7 cellular contexts compared by ENCODE assay signal in the genomic region with DNA sequence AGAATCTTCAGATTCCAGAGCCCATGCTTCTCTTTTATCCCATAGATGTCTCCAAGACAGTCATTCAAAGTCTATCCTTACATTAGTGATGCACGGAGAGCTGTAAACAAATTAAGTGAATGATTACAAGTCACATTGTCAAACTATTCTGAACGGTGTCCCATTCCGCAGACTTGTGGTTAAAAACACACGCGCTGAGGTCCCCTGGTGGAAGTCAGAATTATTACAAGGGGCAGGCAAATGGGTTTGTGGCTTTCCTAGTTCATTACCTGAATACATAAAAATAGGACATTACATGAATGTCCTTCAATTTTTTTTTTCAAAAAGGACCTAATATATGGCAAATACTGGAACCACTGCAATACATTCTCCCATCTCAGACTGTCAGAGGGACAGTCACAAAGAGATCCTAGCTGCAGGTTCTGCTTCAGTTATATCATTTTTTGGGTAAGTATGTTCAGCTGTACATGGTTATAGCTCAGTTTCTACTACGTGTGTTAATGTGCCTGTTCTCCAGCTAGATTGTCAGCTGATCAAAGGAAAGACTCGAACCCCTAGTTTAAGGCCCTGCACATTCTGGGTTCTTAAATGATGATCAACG. TPM values are rescaled to one million over a fixed set of nuclear protein-coding genes. Genes with fewer than 3 reads are reported as not detected.
DNase-seq lines count a peak whose midpoint lies in the region; ATAC-seq, FAIRE-seq and TF ChIP-seq lines count a peak whose summit lies in the region.

No MANE protein-coding gene starts in this region.

- no peaks in the 10 kb centered on the region for H4K20me1 ChIP-seq in GM23338 (replicated peaks; ENCODE audit: insufficient read depth)
- H4K20me1 ChIP-seq in K562 (replicated peaks; ENCODE audit: control insufficient read depth, insufficient read depth, low read length), result no peaks in the 10 kb centered on the region

- no peaks in the 10 kb centered on the region for H3K9me2 ChIP-seq in GM23338 (ENCODE audit: insufficient read depth)

- H3K9ac ChIP-seq in K562 (ENCODE audit: insufficient read depth in 1 of 2, low read depth in 2 of 2, low read length in 2 of 2), result no peak overlapping the region

- intact Hi-C loops in K562 (cut with micrococcal nuclease), result loop anchor here (1.0 to 5.0 kb wide), 4 partner anchors 18 to 184 kb away; a partner anchor contains a TSS

- peak; percentile 82 for TF ChIP-seq CTCF in GM06990 (IDR thresholded peaks at IDR 0.05; ENCODE audit: insufficient read depth, low read length, poor library complexity, severe bottlenecking)
- TF ChIP-seq CTCF in GM23338 (conservative IDR thresholded peaks at IDR 0.05; ENCODE audit: low read depth in 2 of 2), result peak; percentile 88 to 91
- peak; percentile 85 for TF ChIP-seq CTCF in LNCaP clone FGC (IDR thresholded peaks at IDR 0.05; ENCODE audit: control insufficient read depth, extremely low read depth, insufficient read depth)
- peak; percentile 73 to 83 (median 80) for TF ChIP-seq CTCF in K562 (IDR thresholded peaks at IDR 0.05 in 2 of 3, conservative IDR thresholded peaks at IDR 0.05 in 1 of 3; ENCODE audit: insufficient read depth in 2 of 3, low read depth in 1 of 3, low read length in 3 of 3)

- peaks cover 29% of the 10 kb centered on the region for H3K4me1 Mint-ChIP-seq in GM23338

- H3K4me3 ChIP-seq in GM06990 (replicated peaks; ENCODE audit: low read depth, low read length) (no peak overlapping the region), GM23338 (no peak overlapping the region), LNCaP clone FGC (ENCODE audit: low read depth, low read length) (no peak overlapping the region), K562 (no peak overlapping the region)

- no peaks in the 10 kb centered on the region for H3K9me1 ChIP-seq in K562 (ENCODE audit: control insufficient read depth, insufficient read depth, low read length)

- H3K9me3 ChIP-seq in K562 (replicated peaks; ENCODE audit: control insufficient read depth, insufficient read depth, low read depth, low read length), result no peaks in the 10 kb centered on the region

- H3K36me3 ChIP-seq in GM06990 (ENCODE audit: control insufficient read depth, insufficient read depth, low read length) (no peaks in the 10 kb centered on the region), GM23338 (ENCODE audit: insufficient read depth) (no peaks in the 10 kb centered on the region), K562 (ENCODE audit: control insufficient read depth, insufficient read depth, low read length) (no peaks in the 10 kb centered on the region)

- 0 out of 2 replicates have a peak, but pooled peaks cover 2% of the 10 kb centered on the region for H3F3A ChIP-seq in GM23338 (replicated peaks; ENCODE audit: low read depth)

- no TSS peak for BruUV-seq in K562 (replicated peaks; lab: Mats Ljungman, UMichigan)

- H3K4me3 Mint-ChIP-seq in GM23338, result peak overlapping the region; percentile 35; the same call in 1 of the 3 replicates

- no peaks in the 10 kb centered on the region for H3K79me2 ChIP-seq in GM23338 (replicated peaks; ENCODE audit: insufficient read depth)
- H3K79me2 ChIP-seq in K562 (ENCODE audit: control insufficient read depth, insufficient read depth, low read length), result no peaks in the 10 kb centered on the region

- no peaks in the 10 kb centered on the region for H3K36me3 Mint-ChIP-seq in GM23338 (ENCODE audit: low read depth)

- no peak for TF ChIP-seq EP300 in K562 (IDR thresholded peaks at IDR 0.05; ENCODE audit: low read length)

- peak; percentile 86 to 89 for TF ChIP-seq RAD21 in K562 (CRISPR knock-in tag; conservative IDR thresholded peaks at IDR 0.05 in 1 of 2, IDR thresholded peaks at IDR 0.05 in 1 of 2)

- FAIRE-seq in K562 (lab: Jason Lieb, UNC), result peak; percentile 69

- peak; percentile 60 for ATAC-seq in GM23338
- peak; percentile 90 for ATAC-seq in SK-N-SH treated with all-trans-retinoic acid at 6 μM for 48 hours
- ATAC-seq in K562, result peak; percentile 82

- no peak for TF ChIP-seq POLR2A in K562 (conservative IDR thresholded peaks at IDR 0.05)

- 13% methylated on average over 8 of the region's 8 CpGs for WGBS in K562 (ENCODE audit: insufficient coverage, low coverage, missing lambda C conversion rate)

- H2AFZ ChIP-seq in GM23338, result peak overlapping the region; percentile 60
- peak overlapping the region; percentile 77 for H2AFZ ChIP-seq in K562 (ENCODE audit: low read depth, low read length)

- POLR2A ChIA-PET in K562 (lab: Yijun Ruan, JAX), result interaction anchor here (0.6 kb wide), 1 partner anchor 383 kb away, joined by 3 read pairs; no protein-coding TSS in a partner anchor

- H3K4me1 ChIP-seq in GM23338 (ENCODE audit: insufficient read depth), result peaks cover 15% of the 10 kb centered on the region; the same call in 1 of the 2 replicates
- peaks cover 2 to 6% of the 10 kb centered on the region in 2 experiments; a peak in 4 of 5 replicates for H3K4me1 ChIP-seq in K562 (replicated peaks in 1 of 2; ENCODE audit: control insufficient read depth in 2 of 2, insufficient read depth in 2 of 2, low read length in 2 of 2)

- H3K27ac ChIP-seq in GM23338 (ENCODE audit: low read depth), result no peak overlapping the region
- no peak overlapping the region for H3K27ac ChIP-seq in K562 (ENCODE audit: extremely low read depth, low read depth, low read length)

- H3K27me3 ChIP-seq in GM06990 (replicated peaks; ENCODE audit: control insufficient read depth, insufficient read depth, low read length), result no peaks in the 10 kb centered on the region
- no peaks in the 10 kb centered on the region for H3K27me3 ChIP-seq in GM23338 (ENCODE audit: insufficient read depth)
- no peaks in the 10 kb centered on the region for H3K27me3 ChIP-seq in K562 (ENCODE audit: control insufficient read depth in 2 of 2, insufficient read depth in 2 of 2, low read length in 2 of 2)

- CTCF ChIA-PET in K562 (lab: Yijun Ruan, JAX; ENCODE audit: low intra/inter-chr PET ratio), result interaction anchor here (2.1 kb wide), 1 partner anchor 184 kb away, joined by 32 read pairs; no protein-coding TSS in a partner anchor

- no peak overlapping the region for H3K27ac Mint-ChIP-seq in GM23338

- in situ Hi-C loops in K562 (cut with MboI), result loop anchor here (5.0 to 25.0 kb wide), 2 partner anchors 181 to 466 kb away; no protein-coding TSS in a partner anchor

- H3K27me3 Mint-ChIP-seq in GM23338 (ENCODE audit: insufficient read depth, low read depth, poor library complexity), result peaks cover 6% of the 10 kb centered on the region

- peak overlapping the region; percentile 33; the same call in 1 of the 2 replicates for H3K4me2 ChIP-seq in GM23338
- H3K4me2 ChIP-seq in K562 (ENCODE audit: insufficient read depth, low read length), result no peak overlapping the region

- no peaks in the 10 kb centered on the region; the same call in 2 of the 3 replicates for H3K9me3 Mint-ChIP-seq in GM23338

- no peak for DNase-seq in GM06990 (ENCODE audit: extremely low read depth, insufficient read length)
- DNase-seq in GM23338 (ENCODE audit: low spot score), result peak; percentile 79
- no peak for DNase-seq in LNCaP clone FGC (ENCODE audit: low read depth)
- DNase-seq in K562 (ENCODE audit: extremely low read depth in 1 of 4, low spot score in 3 of 4), result peak; percentile 38 to 70 (median 45)
- peak; percentile 59 for DNase-seq in iris pigment epithelial cell (ENCODE audit: low read depth)
- DNase-seq in stimulated activated CD4-positive, alpha-beta T cell treated with anti-CD3 and anti-CD28 coated beads, Interleukin-1b, Interleukin-23, amount 100 ng/mL, for 48 hours, result peak; percentile 46

TF ChIP-seq in SK-N-SH treated with all-trans-retinoic acid at 6 μM for 48 hours, 23 proteins besides CTCF, POLR2A, EP300 and RAD21 (continues in another document):
- TF ChIP-seq TOX (CRISPR knock-in tag; IDR thresholded peaks at IDR 0.05; ENCODE audit: borderline replicate concordance), result no peak
- TF ChIP-seq CSDC2 (CRISPR knock-in tag; IDR thresholded peaks at IDR 0.05), result no peak
- no peak for TF ChIP-seq ZNF70 (CRISPR knock-in tag; IDR thresholded peaks at IDR 0.05)
- TF ChIP-seq GLIS3 (CRISPR knock-in tag; IDR thresholded peaks at IDR 0.05), result no peak
- no peak for TF ChIP-seq ARNTL (CRISPR knock-in tag; IDR thresholded peaks at IDR 0.05; ENCODE audit: borderline replicate concordance, low read depth)
- TF ChIP-seq RARB (CRISPR knock-in tag; IDR thresholded peaks at IDR 0.05), result no peak

TF ChIP-seq in K562, 482 proteins besides CTCF, POLR2A, EP300 and RAD21 (continues in another document):
- TF ChIP-seq SMAD1 (IDR thresholded peaks at IDR 0.05; ENCODE audit: low read depth, low read length, partially characterized antibody) (no peak), ZNF384 (IDR thresholded peaks at IDR 0.05; ENCODE audit: low read depth, low read length) (no peak)

RNA-seq across cellular contexts. Expression of a gene that starts 53.1 kb away (rescaled TPM):
- 65.4 and 71.0 TPM in 2 replicates for total RNA-seq in GM23338 (2014; rRNA removed; shearing (Covaris generic))
- polyA plus RNA-seq in GM23338 (2016; fragmentation: Nextera tagmentation; extraction: Ambion mirVana), result 8.2 and 9.5 TPM in 2 replicates
- 206 and 247 TPM in 2 replicates for total RNA-seq in K562 (2011; cell fraction: chromatin; rRNA removed; ENCODE audit: low replicate concordance)
- total RNA-seq in K562 (2011; cell fraction: nucleolus; rRNA removed), result 93.6 and 103 TPM in 2 replicates
- 120 and 144 TPM in 2 replicates for total RNA-seq in K562 (2011; cell fraction: nucleoplasm; rRNA removed)
- 54.6 and 61.6 TPM in 2 replicates for total RNA-seq in K562 (2014; rRNA removed)
- 90.6 and 106 TPM in 2 replicates for total RNA-seq in K562 (2014; rRNA removed; fragmentation: Illumina TruSeq; extraction: Trizol)
- total RNA-seq in K562 (2015; rRNA removed; fragmentation: Illumina TruSeq; extraction: Trizol), result 68.5 and 69.6 TPM in 2 replicates
- total RNA-seq in K562 (2021), result 89.4 and 99.3 TPM in 2 replicates
- 53.5 and 54.6 TPM in 2 replicates for polyA plus RNA-seq in K562 (2011; rRNA removed)
- polyA plus RNA-seq in K562 (2011; cell fraction: cytosol; rRNA removed), result 28.3 and 33.4 TPM in 2 replicates
- 48.4 and 72.1 TPM in 2 replicates for polyA plus RNA-seq in K562 (2011; cell fraction: nucleus; rRNA removed)
- 18.9 and 21.5 TPM in 2 replicates for polyA plus RNA-seq in K562 (2012)
- polyA plus RNA-seq in K562 (2014; fragmentation: Illumina TruSeq; extraction: Trizol), result 24.1 and 24.8 TPM in 2 replicates
- 10 to 100 TPM in 1 of 2 experiments, 1 to 10 TPM in 1; 7.8 to 30.2 TPM for polyA plus RNA-seq in K562 (2014; fragmentation: Nextera tagmentation; extraction: Ambion mirVana)
- 20.2 and 24.9 TPM in 2 replicates for polyA plus RNA-seq in K562 (2014; rRNA removed)
- polyA minus RNA-seq in K562 (2011; rRNA and poly(A)+ RNA removed), result 207 and 259 TPM in 2 replicates
- 91.1 and 132 TPM in 2 replicates for polyA minus RNA-seq in K562 (2011; cell fraction: cytosol; rRNA and poly(A)+ RNA removed)
- polyA minus RNA-seq in K562 (2011; cell fraction: nucleus; rRNA and poly(A)+ RNA removed), result 127 and 151 TPM in 2 replicates

Comparison
In these comparisons a context has a peak if more than half of its experiments do, and no peak if none do; other contexts are left out.
1. DNase-seq: peak in GM23338 (single experiment), K562 (4 of 4), iris pigment epithelial cell (single experiment) and stimulated activated CD4-positive, alpha-beta T cell treated with anti-CD3 and anti-CD28 coated beads, Interleukin-1b, Interleukin-23, amount 100 ng/mL, for 48 hours (single experiment); none in GM06990 (single experiment) and LNCaP clone FGC (single experiment).
2. Peak in every context shown above with its lines, with median percentiles within 50 percentile points of each other: CTCF ChIP-seq and ATAC-seq.